8 cellular contexts compared by ENCODE assay signal in genomic region chr6:35920793-35921732, GRCh38. TPM values are rescaled to one million over a fixed set of nuclear protein-coding genes. Genes with fewer than 3 reads are reported as not detected.
DNase-seq lines count a peak whose midpoint lies in the region; ATAC-seq and TF ChIP-seq lines count a peak whose summit lies in the region.

Gene SRPK1, minus strand, starts transcription at chr6:35921098. Its CDS starts 42 bp downstream, at chr6:35921056.

- no peaks in the 10 kb centered on the region for H3K36me3 ChIP-seq in right atrium auricular region
- H3K36me3 ChIP-seq in urinary bladder (ENCODE audit: insufficient read depth) = no peaks in the 10 kb centered on the region

- H3K4me1 ChIP-seq in right atrium auricular region = peaks cover 0 to 26% of the 10 kb centered on the region in 2 donors
- no peaks in the 10 kb centered on the region for H3K4me1 ChIP-seq in urinary bladder (ENCODE audit: insufficient read depth)

- under 1% methylated on average over 69 of the region's 69 CpGs for WGBS in urinary bladder

- ATAC-seq in HG02852 (IDR thresholded peaks at IDR 0.05; ENCODE audit: unreplicated experiment) = peak; percentile 76

- TF ChIP-seq CTCF in GM13977 (IDR thresholded peaks at IDR 0.05; ENCODE audit: extremely low read depth, insufficient read depth, missing control alignments) (no peak), right atrium auricular region (IDR thresholded peaks at IDR 0.05) (peak in 1 of 2 donors; percentile 21)

- in situ Hi-C loops in GM13977 (cut with MboI; ENCODE audit: low pct_unique_long_range_greater_than_20kb, low sequenced_read_pairs, unreplicated experiment) = no loop called here

- H3K27me3 ChIP-seq in right atrium auricular region = no peaks in the 10 kb centered on the region

- H3K9me3 ChIP-seq in right atrium auricular region = no peaks in the 10 kb centered on the region

- H3K4me3 ChIP-seq in right atrium auricular region (peak within 1 kb of the TSS; percentile 87 to 88), urinary bladder (ENCODE audit: low read depth, low read length) (peak within 1 kb of the TSS; percentile 99)

- H3K27ac ChIP-seq in angular gyrus (ENCODE audit: low read depth, low read length) (peak within 1 kb of the TSS; percentile 83), right atrium auricular region (peak within 1 kb of the TSS; percentile 68 to 72), urinary bladder (ENCODE audit: low read depth) (peak within 1 kb of the TSS; percentile 76)

- DNase-seq in GM13977 (ENCODE audit: low spot score) = peak; percentile 97
- DNase-seq in NCI-H146 treated with DMSO at 0.1 percent for 48 hours (lab: John Stamatoyannopoulos, UW; ENCODE audit: unreplicated experiment) = peak; percentile 82
- peak; percentile 70 to 90 (median 76) for DNase-seq in T-helper 2 cell
- DNase-seq in right atrium auricular region (ENCODE audit: low spot score) = peak; percentile 79
- peak; percentile 47 for DNase-seq in pulmonary artery endothelial cell (ENCODE audit: low read depth, low spot score)

RNA-seq across cellular contexts. Expression of gene SRPK1, which starts in this region (rescaled TPM):
- total RNA-seq in right atrium auricular region (10 to 100 TPM; 19.7 to 24.2 TPM), pulmonary artery endothelial cell (76.4 and 88.2 TPM in 2 replicates), urinary bladder (57.8 TPM)
- polyA plus RNA-seq in urinary bladder = 14.8 TPM

Comparison
In these comparisons a context has a peak if more than half of its experiments do, and no peak if none do; other contexts are left out.
1. Peak in every context shown above with its lines: DNase-seq, ATAC-seq, H3K4me3 ChIP-seq and H3K27ac ChIP-seq.
2. DNase-seq: peak in every context shown above with its lines; median percentile 97 in GM13977; 82 in NCI-H146 treated with DMSO at 0.1 percent for 48 hours; 79 in right atrium auricular region; 76 in T-helper 2 cell; 47 in pulmonary artery endothelial cell.